In the genomic region with DNA sequence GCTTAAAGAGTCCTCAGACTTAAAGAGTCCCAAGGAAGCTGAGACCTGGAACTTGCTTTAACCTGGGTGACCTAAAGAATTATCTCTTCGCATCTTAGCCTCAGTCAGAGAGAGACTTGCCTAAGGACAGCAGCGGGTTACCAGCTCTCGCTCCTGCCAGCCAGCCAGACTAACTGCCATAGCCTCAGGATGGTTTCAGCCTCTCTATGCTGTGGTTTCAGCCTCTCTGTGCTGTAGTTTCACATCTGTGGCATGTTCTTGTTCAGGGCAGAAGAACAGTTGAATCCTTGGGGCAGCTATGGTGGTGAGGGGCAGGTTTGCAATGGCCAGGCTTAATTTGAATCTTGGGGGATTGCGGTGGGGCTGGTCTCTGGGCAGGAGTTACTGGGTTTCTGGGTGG, we compare ENCODE assay signal across 1 cellular context.
TF ChIP-seq lines count a peak whose summit lies in the region.

No MANE protein-coding gene starts in this region.

TF ChIP-seq in endothelial cell of umbilical vein, 7 proteins besides CTCF, POLR2A, EP300 and RAD21:
- TF ChIP-seq MYC (IDR thresholded peaks at IDR 0.05; ENCODE audit: low read depth, low read length) = no peak
- no peak for TF ChIP-seq POLR2AphosphoS5 (IDR thresholded peaks at IDR 0.05; ENCODE audit: insufficient read depth, low read depth, low read length)
- TF ChIP-seq, protein P1, sequence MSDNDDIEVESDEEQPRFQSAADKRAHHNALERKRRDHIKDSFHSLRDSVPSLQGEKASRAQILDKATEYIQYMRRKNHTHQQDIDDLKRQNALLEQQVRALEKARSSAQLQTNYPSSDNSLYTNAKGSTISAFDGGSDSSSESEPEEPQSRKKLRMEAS (IDR thresholded peaks at IDR 0.05; ENCODE audit: insufficient read depth, insufficient read length) = no peak
- TF ChIP-seq GATA2 (IDR thresholded peaks at IDR 0.05; ENCODE audit: insufficient read depth, insufficient read length, low read depth, low read length) = no peak
- TF ChIP-seq FOS (IDR thresholded peaks at IDR 0.05; ENCODE audit: borderline replicate concordance, insufficient read depth, low read length) = no peak
- TF ChIP-seq JUN (IDR thresholded peaks at IDR 0.05; ENCODE audit: borderline replicate concordance, insufficient read depth, insufficient read length, low read depth) = no peak
- no peak for TF ChIP-seq EZH2 (IDR thresholded peaks at IDR 0.05; ENCODE audit: borderline replicate concordance, low read depth, low read length, severe bottlenecking)
TF ChIP-seq in endothelial cell of umbilical vein: peak in this region for 0.
